15 cellular contexts compared by ENCODE assay signal in the genomic region with DNA sequence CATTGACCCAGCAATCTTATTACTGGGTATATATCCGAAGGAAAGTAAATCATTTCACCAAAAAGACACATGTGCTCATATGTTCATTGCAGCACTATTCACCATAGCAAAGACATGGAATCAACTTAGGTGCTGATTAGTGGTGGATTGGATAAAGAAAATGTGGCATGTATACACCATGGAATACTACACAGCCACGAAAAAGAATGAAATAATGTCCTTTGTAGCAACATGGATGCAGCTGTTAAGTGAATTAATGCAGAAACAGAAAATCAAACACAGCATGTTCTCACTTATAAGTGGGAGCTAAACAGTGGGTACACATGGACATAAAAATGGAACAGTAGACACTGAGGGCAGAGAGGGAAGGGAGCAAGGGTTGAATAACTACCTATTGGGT. TPM values are rescaled to one million over a fixed set of nuclear protein-coding genes. Genes with fewer than 3 reads are reported as not detected.
"Had no signal": no experiment of that assay in that cellular context is flagged by ENCODE, and none has a peak within 500 bp of the region (broad histone marks: within the 10 kb centered on the region; RNA-seq: fewer than 3 reads in every experiment).

No MANE protein-coding gene starts in this region.

RNA-seq across cellular contexts. Expression of a gene that starts 11.5 kb away (rescaled TPM):
- total RNA-seq: stomach, subcutaneous adipose tissue, suprapubic skin, temporal lobe, thoracic aorta, thyroid gland, tibial nerve, transverse colon, upper lobe of left lung, upper lobe of right lung, ureter, urinary bladder, uterus, vagina had no signal
- polyA plus RNA-seq: stomach, thymus, urinary bladder had no signal
